Comparison of ENCODE assay signal across 32 cellular contexts in the genomic region with DNA sequence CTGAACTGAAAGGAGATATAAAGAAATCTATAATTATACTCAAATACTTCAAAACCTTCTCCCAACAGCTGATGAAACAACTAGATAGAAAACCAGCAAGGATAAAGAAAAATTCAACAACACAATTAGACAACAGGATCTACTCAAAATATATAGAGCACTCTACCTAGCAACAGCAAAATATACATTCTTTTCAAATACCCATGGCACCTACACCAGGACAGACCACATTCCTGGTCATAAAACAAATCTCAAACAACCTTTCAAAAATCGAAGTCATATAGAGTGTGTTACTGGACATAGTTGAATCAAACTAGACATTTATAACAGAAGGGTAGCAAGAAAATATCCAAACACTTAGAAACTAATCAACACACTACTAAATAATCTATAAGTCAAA.
"Had no signal": no experiment of that assay in that cellular context is flagged by ENCODE, and none has a peak within 500 bp of the region (broad histone marks: within the 10 kb centered on the region; RNA-seq: fewer than 3 reads in every experiment).

No MANE protein-coding gene starts in this region.

- ATAC-seq: activated CD8-positive, alpha-beta memory T cell treated with anti-CD3 and anti-CD28 coated beads, Interleukin-2, amount 10 ng/mL, durations not matched to agents 7 days and 5 days; activated CD8-positive, alpha-beta T cell treated with anti-CD3 and anti-CD28 coated beads, Interleukin-2, amount 10 ng/mL, durations not matched to agents 7 days and 5 days; activated naive CD8-positive, alpha-beta T cell treated with anti-CD3 and anti-CD28 coated beads, Interleukin-2, amount 50 U/mL, for 24 hours; body of pancreas; effector memory CD8-positive, alpha-beta T cell; esophagus mucosa; T-helper 17 cell had no signal

- H3K4me1 Mint-ChIP-seq: activated CD8-positive, alpha-beta memory T cell treated with anti-CD3 and anti-CD28 coated beads, Interleukin-2, amount 10 ng/mL, durations not matched to agents 7 days and 5 days had no signal

- DNase-seq: activated CD4-positive, alpha-beta T cell treated with anti-CD3 and anti-CD28 coated beads for 1 hour; activated CD4-positive, alpha-beta T cell treated with anti-CD3 and anti-CD28 coated beads for 4 hours; activated CD4-positive, alpha-beta T cell treated with anti-CD3 and anti-CD28 coated beads, Interleukin-2, amount 10 ng/mL, durations not matched to agents 7 days and 5 days; activated CD4-positive, alpha-beta T cell treated with anti-CD3 and anti-CD28 coated beads, Interleukin-2, amount 50 U/mL, for 4 hours; activated CD8-positive, alpha-beta memory T cell treated with anti-CD3 and anti-CD28 coated beads, Interleukin-2, amount 10 ng/mL, durations not matched to agents 7 days and 5 days; activated CD8-positive, alpha-beta memory T cell treated with anti-CD3 and anti-CD28 coated beads, Interleukin-2, amount 50 U/mL, for 4 hours; activated CD8-positive, alpha-beta T cell treated with anti-CD3 and anti-CD28 coated beads, Interleukin-2, amount 10 ng/mL, durations not matched to agents 7 days and 5 days; activated effector memory CD4-positive, alpha-beta T cell treated with anti-CD3 and anti-CD28 coated beads, Interleukin-2, amount 50 U/mL, for 16 hours; activated naive CD4-positive, alpha-beta T cell treated with anti-CD3 and anti-CD28 coated beads for 36 hours; activated naive CD8-positive, alpha-beta T cell treated with anti-CD3 and anti-CD28 coated beads for 36 hours; activated naive CD8-positive, alpha-beta T cell treated with anti-CD3 and anti-CD28 coated beads, Interleukin-2, amount 50 U/mL, for 24 hours; activated T-cell treated with anti-CD3 and anti-CD28 coated beads, Interleukin-2, amount 50 U/mL, for 1 hour; activated T-cell treated with anti-CD3 and anti-CD28 coated beads, Interleukin-2, amount 50 U/mL, for 48 hours; adrenal gland; amygdala; aorta; body of pancreas; caudate nucleus; cortex of kidney; dermis blood vessel endothelial cell; effector CD4-positive, alpha-beta T cell; effector memory CD8-positive, alpha-beta T cell; foreskin fibroblast; head of caudate nucleus; T-helper 1 cell; T-helper 17 cell; T1000 had no signal

- H3K27ac Mint-ChIP-seq: activated CD4-positive, alpha-beta T cell treated with anti-CD3 and anti-CD28 coated beads, Interleukin-2, amount 10 ng/mL, durations not matched to agents 7 days and 5 days; activated CD8-positive, alpha-beta memory T cell treated with anti-CD3 and anti-CD28 coated beads, Interleukin-2, amount 10 ng/mL, durations not matched to agents 7 days and 5 days; activated CD8-positive, alpha-beta T cell treated with anti-CD3 and anti-CD28 coated beads, Interleukin-2, amount 10 ng/mL, durations not matched to agents 7 days and 5 days; activated naive CD4-positive, alpha-beta T cell treated with anti-CD3 and anti-CD28 coated beads for 36 hours; activated naive CD8-positive, alpha-beta T cell treated with anti-CD3 and anti-CD28 coated beads for 36 hours; activated naive CD8-positive, alpha-beta T cell treated with anti-CD3 and anti-CD28 coated beads, Interleukin-2, amount 50 U/mL, for 24 hours; activated T-helper 1 cell treated with anti-CD3 and anti-CD28 coated beads, Interleukin-12 subunit alpha, Interleukin-12 subunit beta, Interleukin-2, Interleukin-4 antibody, amounts not matched to agents 30 ng/mL and 10 ng/mL and 1 ng/mL, durations not matched to agents 14 hours and 24 hours and 36 hours; activated T-helper 2 cell treated with anti-CD3 and anti-CD28 coated beads, Interferon-gamma antibody, Interleukin-2, Interleukin-4, amounts not matched to agents 10 μg/mL and 5 μg/mL and 100 μg/mL, durations not matched to agents 14 hours and 24 hours and 36 hours; effector memory CD8-positive, alpha-beta T cell; T-helper 17 cell; T-helper 2 cell treated with Interferon-gamma antibody and Interleukin-4, amounts not matched to agents 5 μg/mL and 100 μg/mL, for 36 hours had no signal

- H3K27me3 Mint-ChIP-seq: activated CD4-positive, alpha-beta T cell treated with anti-CD3 and anti-CD28 coated beads, Interleukin-2, amount 10 ng/mL, durations not matched to agents 7 days and 5 days; activated CD8-positive, alpha-beta memory T cell treated with anti-CD3 and anti-CD28 coated beads, Interleukin-2, amount 10 ng/mL, durations not matched to agents 7 days and 5 days; activated naive CD4-positive, alpha-beta T cell treated with anti-CD3 and anti-CD28 coated beads, Interleukin-2, amount 50 U/mL, for 24 hours; activated naive CD8-positive, alpha-beta T cell treated with anti-CD3 and anti-CD28 coated beads for 36 hours; activated naive CD8-positive, alpha-beta T cell treated with anti-CD3 and anti-CD28 coated beads, Interleukin-2, amount 50 U/mL, for 24 hours; effector memory CD8-positive, alpha-beta T cell; T-helper 17 cell had no signal

- H3K9me3 Mint-ChIP-seq: activated naive CD4-positive, alpha-beta T cell treated with anti-CD3 and anti-CD28 coated beads for 36 hours; activated naive CD4-positive, alpha-beta T cell treated with anti-CD3 and anti-CD28 coated beads, Interleukin-2, amount 50 U/mL, for 24 hours; activated naive CD8-positive, alpha-beta T cell treated with anti-CD3 and anti-CD28 coated beads for 36 hours; activated naive CD8-positive, alpha-beta T cell treated with anti-CD3 and anti-CD28 coated beads, Interleukin-2, amount 50 U/mL, for 24 hours; activated T-helper 1 cell treated with anti-CD3 and anti-CD28 coated beads, Interleukin-12 subunit alpha, Interleukin-12 subunit beta, Interleukin-2, Interleukin-4 antibody, amounts not matched to agents 30 ng/mL and 10 ng/mL and 1 ng/mL, durations not matched to agents 14 hours and 24 hours and 36 hours; effector memory CD8-positive, alpha-beta T cell; T-helper 2 cell treated with Interferon-gamma antibody and Interleukin-4, amounts not matched to agents 5 μg/mL and 100 μg/mL, for 36 hours had no signal

- H3K4me3 Mint-ChIP-seq: activated CD4-positive, alpha-beta T cell treated with anti-CD3 and anti-CD28 coated beads, Interleukin-2, amount 10 ng/mL, durations not matched to agents 7 days and 5 days; activated CD8-positive, alpha-beta memory T cell treated with anti-CD3 and anti-CD28 coated beads, Interleukin-2, amount 10 ng/mL, durations not matched to agents 7 days and 5 days; activated CD8-positive, alpha-beta T cell treated with anti-CD3 and anti-CD28 coated beads, Interleukin-2, amount 10 ng/mL, durations not matched to agents 7 days and 5 days; activated naive CD4-positive, alpha-beta T cell treated with anti-CD3 and anti-CD28 coated beads for 36 hours; activated naive CD4-positive, alpha-beta T cell treated with anti-CD3 and anti-CD28 coated beads, Interleukin-2, amount 50 U/mL, for 24 hours; activated naive CD8-positive, alpha-beta T cell treated with anti-CD3 and anti-CD28 coated beads for 36 hours; activated naive CD8-positive, alpha-beta T cell treated with anti-CD3 and anti-CD28 coated beads, Interleukin-2, amount 50 U/mL, for 24 hours; activated T-helper 1 cell treated with anti-CD3 and anti-CD28 coated beads, Interleukin-12 subunit alpha, Interleukin-12 subunit beta, Interleukin-2, Interleukin-4 antibody, amounts not matched to agents 30 ng/mL and 10 ng/mL and 1 ng/mL, durations not matched to agents 14 hours and 24 hours and 36 hours; effector memory CD8-positive, alpha-beta T cell; T-helper 17 cell; T-helper 2 cell treated with Interferon-gamma antibody and Interleukin-4, amounts not matched to agents 5 μg/mL and 100 μg/mL, for 36 hours had no signal
